In the genomic region with DNA sequence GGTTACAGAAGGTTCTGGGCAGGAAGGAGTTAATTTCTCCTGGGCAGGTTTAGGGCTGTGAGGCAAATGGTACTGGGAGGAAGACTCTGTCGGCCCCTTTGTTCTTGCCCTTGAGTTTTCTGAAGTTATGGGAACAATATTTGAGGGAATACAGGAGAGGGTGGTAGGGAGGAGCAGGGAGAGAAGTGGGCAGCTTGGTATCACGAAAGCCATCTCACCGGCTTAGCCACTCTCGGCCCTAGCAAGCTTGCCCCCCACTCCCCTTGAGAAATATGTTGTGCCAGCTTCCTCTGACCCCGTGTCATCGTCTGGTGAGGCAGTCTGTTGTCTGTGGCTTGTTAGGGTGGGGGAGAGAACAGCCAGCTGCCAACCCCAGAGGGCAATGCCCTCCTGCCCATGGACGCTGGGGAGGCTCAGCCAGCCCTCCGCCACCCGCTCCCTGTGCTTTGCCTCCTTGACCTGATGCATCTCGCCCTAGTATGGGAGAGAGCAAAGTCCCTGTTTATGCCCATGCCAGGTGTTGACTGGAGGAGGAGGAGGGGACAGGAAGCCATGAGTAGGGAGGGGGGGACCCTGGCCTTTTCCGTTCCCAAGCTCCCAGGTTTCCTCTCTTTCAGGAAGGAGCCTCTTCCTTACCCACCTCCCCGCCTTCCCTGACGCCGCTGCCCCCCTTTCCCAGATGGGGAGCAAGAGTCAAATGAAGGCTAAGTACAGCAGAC, we compare ENCODE assay signal across 1 cellular context.
TF ChIP-seq lines count a peak whose summit lies in the region.

No MANE protein-coding gene starts in this region.

TF ChIP-seq in HepG2, 621 proteins besides CTCF, POLR2A, EP300 and RAD21 (continues in another document):
- TF ChIP-seq ZBTB8A (CRISPR knock-in tag; IDR thresholded peaks at IDR 0.05; ENCODE audit: borderline replicate concordance, low read depth), result peak; percentile 67; the same call in 1 of the 2 replicates
- TF ChIP-seq SIX1 (CRISPR knock-in tag; IDR thresholded peaks at IDR 0.05; ENCODE audit: borderline replicate concordance), result no peak
- no peak for TF ChIP-seq ZIK1 (CRISPR knock-in tag; IDR thresholded peaks at IDR 0.05; ENCODE audit: borderline replicate concordance, low read depth)
- 0 out of 2 replicates have a peak, but pooled peaks have one; percentile 30 for TF ChIP-seq ZNF616 (CRISPR knock-in tag; IDR thresholded peaks at IDR 0.05; ENCODE audit: low read depth)
- TF ChIP-seq, protein P1, sequence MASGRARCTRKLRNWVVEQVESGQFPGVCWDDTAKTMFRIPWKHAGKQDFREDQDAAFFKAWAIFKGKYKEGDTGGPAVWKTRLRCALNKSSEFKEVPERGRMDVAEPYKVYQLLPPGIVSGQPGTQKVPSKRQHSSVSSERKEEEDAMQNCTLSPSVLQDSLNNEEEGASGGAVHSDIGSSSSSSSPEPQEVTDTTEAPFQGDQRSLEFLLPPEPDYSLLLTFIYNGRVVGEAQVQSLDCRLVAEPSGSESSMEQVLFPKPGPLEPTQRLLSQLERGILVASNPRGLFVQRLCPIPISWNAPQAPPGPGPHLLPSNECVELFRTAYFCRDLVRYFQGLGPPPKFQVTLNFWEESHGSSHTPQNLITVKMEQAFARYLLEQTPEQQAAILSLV (CRISPR knock-in tag; IDR thresholded peaks at IDR 0.05; ENCODE audit: borderline replicate concordance), result peak; percentile 86
- peak; percentile 91; the same call in 1 of the 2 replicates for TF ChIP-seq ZC3H4 (CRISPR knock-in tag; IDR thresholded peaks at IDR 0.05; ENCODE audit: borderline replicate concordance)
- TF ChIP-seq ZSCAN20 (CRISPR knock-in tag; IDR thresholded peaks at IDR 0.05; ENCODE audit: borderline replicate concordance), result no peak
- no peak for TF ChIP-seq ZBTB7A (CRISPR knock-in tag; IDR thresholded peaks at IDR 0.05)
- no peak for TF ChIP-seq ZNF773 (CRISPR knock-in tag; IDR thresholded peaks at IDR 0.05; ENCODE audit: borderline replicate concordance)
- TF ChIP-seq ZNF382 (CRISPR knock-in tag; IDR thresholded peaks at IDR 0.05; ENCODE audit: borderline replicate concordance), result no peak
- no peak; the same call in 1 of the 2 replicates for TF ChIP-seq MYNN (CRISPR knock-in tag; IDR thresholded peaks at IDR 0.05; ENCODE audit: low read depth)
- no peak for TF ChIP-seq SMAD1 (CRISPR knock-in tag; IDR thresholded peaks at IDR 0.05; ENCODE audit: borderline replicate concordance, low read depth)
- TF ChIP-seq YEATS4 (CRISPR knock-in tag; IDR thresholded peaks at IDR 0.05; ENCODE audit: borderline replicate concordance), result no peak
- TF ChIP-seq, protein P2, sequence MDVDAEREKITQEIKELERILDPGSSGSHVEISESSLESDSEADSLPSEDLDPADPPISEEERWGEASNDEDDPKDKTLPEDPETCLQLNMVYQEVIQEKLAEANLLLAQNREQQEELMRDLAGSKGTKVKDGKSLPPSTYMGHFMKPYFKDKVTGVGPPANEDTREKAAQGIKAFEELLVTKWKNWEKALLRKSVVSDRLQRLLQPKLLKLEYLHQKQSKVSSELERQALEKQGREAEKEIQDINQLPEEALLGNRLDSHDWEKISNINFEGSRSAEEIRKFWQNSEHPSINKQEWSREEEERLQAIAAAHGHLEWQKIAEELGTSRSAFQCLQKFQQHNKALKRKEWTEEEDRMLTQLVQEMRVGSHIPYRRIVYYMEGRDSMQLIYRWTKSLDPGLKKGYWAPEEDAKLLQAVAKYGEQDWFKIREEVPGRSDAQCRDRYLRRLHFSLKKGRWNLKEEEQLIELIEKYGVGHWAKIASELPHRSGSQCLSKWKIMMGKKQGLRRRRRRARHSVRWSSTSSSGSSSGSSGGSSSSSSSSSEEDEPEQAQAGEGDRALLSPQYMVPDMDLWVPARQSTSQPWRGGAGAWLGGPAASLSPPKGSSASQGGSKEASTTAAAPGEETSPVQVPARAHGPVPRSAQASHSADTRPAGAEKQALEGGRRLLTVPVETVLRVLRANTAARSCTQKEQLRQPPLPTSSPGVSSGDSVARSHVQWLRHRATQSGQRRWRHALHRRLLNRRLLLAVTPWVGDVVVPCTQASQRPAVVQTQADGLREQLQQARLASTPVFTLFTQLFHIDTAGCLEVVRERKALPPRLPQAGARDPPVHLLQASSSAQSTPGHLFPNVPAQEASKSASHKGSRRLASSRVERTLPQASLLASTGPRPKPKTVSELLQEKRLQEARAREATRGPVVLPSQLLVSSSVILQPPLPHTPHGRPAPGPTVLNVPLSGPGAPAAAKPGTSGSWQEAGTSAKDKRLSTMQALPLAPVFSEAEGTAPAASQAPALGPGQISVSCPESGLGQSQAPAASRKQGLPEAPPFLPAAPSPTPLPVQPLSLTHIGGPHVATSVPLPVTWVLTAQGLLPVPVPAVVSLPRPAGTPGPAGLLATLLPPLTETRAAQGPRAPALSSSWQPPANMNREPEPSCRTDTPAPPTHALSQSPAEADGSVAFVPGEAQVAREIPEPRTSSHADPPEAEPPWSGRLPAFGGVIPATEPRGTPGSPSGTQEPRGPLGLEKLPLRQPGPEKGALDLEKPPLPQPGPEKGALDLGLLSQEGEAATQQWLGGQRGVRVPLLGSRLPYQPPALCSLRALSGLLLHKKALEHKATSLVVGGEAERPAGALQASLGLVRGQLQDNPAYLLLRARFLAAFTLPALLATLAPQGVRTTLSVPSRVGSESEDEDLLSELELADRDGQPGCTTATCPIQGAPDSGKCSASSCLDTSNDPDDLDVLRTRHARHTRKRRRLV (CRISPR knock-in tag; IDR thresholded peaks at IDR 0.05), result no peak
- no peak for TF ChIP-seq ELF4 (CRISPR knock-in tag; IDR thresholded peaks at IDR 0.05; ENCODE audit: borderline replicate concordance)
- TF ChIP-seq ZNF24 (IDR thresholded peaks at IDR 0.05), result no peak
- TF ChIP-seq ZNF644 (CRISPR knock-in tag; IDR thresholded peaks at IDR 0.05; ENCODE audit: low read depth), result no peak
- TF ChIP-seq, protein P3, sequence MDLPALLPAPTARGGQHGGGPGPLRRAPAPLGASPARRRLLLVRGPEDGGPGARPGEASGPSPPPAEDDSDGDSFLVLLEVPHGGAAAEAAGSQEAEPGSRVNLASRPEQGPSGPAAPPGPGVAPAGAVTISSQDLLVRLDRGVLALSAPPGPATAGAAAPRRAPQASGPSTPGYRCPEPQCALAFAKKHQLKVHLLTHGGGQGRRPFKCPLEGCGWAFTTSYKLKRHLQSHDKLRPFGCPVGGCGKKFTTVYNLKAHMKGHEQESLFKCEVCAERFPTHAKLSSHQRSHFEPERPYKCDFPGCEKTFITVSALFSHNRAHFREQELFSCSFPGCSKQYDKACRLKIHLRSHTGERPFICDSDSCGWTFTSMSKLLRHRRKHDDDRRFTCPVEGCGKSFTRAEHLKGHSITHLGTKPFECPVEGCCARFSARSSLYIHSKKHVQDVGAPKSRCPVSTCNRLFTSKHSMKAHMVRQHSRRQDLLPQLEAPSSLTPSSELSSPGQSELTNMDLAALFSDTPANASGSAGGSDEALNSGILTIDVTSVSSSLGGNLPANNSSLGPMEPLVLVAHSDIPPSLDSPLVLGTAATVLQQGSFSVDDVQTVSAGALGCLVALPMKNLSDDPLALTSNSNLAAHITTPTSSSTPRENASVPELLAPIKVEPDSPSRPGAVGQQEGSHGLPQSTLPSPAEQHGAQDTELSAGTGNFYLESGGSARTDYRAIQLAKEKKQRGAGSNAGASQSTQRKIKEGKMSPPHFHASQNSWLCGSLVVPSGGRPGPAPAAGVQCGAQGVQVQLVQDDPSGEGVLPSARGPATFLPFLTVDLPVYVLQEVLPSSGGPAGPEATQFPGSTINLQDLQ (CRISPR knock-in tag; IDR thresholded peaks at IDR 0.05), result no peak
- TF ChIP-seq HCFC1 (IDR thresholded peaks at IDR 0.05; ENCODE audit: low read depth, low read length), result no peak
- TF ChIP-seq, protein P4, sequence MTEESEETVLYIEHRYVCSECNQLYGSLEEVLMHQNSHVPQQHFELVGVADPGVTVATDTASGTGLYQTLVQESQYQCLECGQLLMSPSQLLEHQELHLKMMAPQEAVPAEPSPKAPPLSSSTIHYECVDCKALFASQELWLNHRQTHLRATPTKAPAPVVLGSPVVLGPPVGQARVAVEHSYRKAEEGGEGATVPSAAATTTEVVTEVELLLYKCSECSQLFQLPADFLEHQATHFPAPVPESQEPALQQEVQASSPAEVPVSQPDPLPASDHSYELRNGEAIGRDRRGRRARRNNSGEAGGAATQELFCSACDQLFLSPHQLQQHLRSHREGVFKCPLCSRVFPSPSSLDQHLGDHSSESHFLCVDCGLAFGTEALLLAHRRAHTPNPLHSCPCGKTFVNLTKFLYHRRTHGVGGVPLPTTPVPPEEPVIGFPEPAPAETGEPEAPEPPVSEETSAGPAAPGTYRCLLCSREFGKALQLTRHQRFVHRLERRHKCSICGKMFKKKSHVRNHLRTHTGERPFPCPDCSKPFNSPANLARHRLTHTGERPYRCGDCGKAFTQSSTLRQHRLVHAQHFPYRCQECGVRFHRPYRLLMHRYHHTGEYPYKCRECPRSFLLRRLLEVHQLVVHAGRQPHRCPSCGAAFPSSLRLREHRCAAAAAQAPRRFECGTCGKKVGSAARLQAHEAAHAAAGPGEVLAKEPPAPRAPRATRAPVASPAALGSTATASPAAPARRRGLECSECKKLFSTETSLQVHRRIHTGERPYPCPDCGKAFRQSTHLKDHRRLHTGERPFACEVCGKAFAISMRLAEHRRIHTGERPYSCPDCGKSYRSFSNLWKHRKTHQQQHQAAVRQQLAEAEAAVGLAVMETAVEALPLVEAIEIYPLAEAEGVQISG (CRISPR knock-in tag; IDR thresholded peaks at IDR 0.05), result peak; percentile 77
- no peak for TF ChIP-seq NCOA1 (CRISPR knock-in tag; IDR thresholded peaks at IDR 0.05)
- no peak for TF ChIP-seq CHD2 (IDR thresholded peaks at IDR 0.05; ENCODE audit: low read depth, low read length)
- 0 out of 2 replicates have a peak, but pooled peaks have one; percentile 17 for TF ChIP-seq ZKSCAN5 (CRISPR knock-in tag; IDR thresholded peaks at IDR 0.05)
- TF ChIP-seq, protein P5, sequence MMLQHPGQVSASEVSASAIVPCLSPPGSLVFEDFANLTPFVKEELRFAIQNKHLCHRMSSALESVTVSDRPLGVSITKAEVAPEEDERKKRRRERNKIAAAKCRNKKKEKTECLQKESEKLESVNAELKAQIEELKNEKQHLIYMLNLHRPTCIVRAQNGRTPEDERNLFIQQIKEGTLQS (CRISPR knock-in tag; IDR thresholded peaks at IDR 0.05), result no peak
- TF ChIP-seq ATAD3A (CRISPR knock-in tag; IDR thresholded peaks at IDR 0.05), result no peak
- no peak for TF ChIP-seq ZFP1 (CRISPR knock-in tag; IDR thresholded peaks at IDR 0.05)
- no peak for TF ChIP-seq SNRNP70 (IDR thresholded peaks at IDR 0.05; ENCODE audit: low read depth, low read length)
- no peak; the same call in 1 of the 2 replicates for TF ChIP-seq MEIS1 (CRISPR knock-in tag; IDR thresholded peaks at IDR 0.05; ENCODE audit: borderline replicate concordance)
- TF ChIP-seq MTA1 (CRISPR knock-in tag; IDR thresholded peaks at IDR 0.05; ENCODE audit: borderline replicate concordance), result peak; percentile 86; the same call in 1 of the 2 replicates
- peak; percentile 70; the same call in 1 of the 2 replicates for TF ChIP-seq ERF (CRISPR knock-in tag; IDR thresholded peaks at IDR 0.05)
- TF ChIP-seq RORA (CRISPR knock-in tag; IDR thresholded peaks at IDR 0.05), result no peak
- peak; percentile 69 for TF ChIP-seq IKZF4 (CRISPR knock-in tag; IDR thresholded peaks at IDR 0.05; ENCODE audit: borderline replicate concordance, low read depth, not compliant biosample characterization)
- no peak for TF ChIP-seq SMC3 (IDR thresholded peaks at IDR 0.05; ENCODE audit: low read length)
- TF ChIP-seq, protein P6, sequence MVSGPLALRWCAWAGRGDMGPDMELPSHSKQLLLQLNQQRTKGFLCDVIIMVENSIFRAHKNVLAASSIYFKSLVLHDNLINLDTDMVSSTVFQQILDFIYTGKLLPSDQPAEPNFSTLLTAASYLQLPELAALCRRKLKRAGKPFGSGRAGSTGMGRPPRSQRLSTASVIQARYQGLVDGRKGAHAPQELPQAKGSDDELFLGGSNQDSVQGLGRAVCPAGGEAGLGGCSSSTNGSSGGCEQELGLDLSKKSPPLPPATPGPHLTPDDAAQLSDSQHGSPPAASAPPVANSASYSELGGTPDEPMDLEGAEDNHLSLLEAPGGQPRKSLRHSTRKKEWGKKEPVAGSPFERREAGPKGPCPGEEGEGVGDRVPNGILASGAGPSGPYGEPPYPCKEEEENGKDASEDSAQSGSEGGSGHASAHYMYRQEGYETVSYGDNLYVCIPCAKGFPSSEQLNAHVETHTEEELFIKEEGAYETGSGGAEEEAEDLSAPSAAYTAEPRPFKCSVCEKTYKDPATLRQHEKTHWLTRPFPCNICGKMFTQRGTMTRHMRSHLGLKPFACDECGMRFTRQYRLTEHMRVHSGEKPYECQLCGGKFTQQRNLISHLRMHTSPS (CRISPR knock-in tag; IDR thresholded peaks at IDR 0.05; ENCODE audit: low read depth), result peak; percentile 99
- no peak; the same call in 1 of the 2 replicates for TF ChIP-seq REL (CRISPR knock-in tag; conservative IDR thresholded peaks at IDR 0.05)
- peak; percentile 81 for TF ChIP-seq CREM (IDR thresholded peaks at IDR 0.05)
- no peak for TF ChIP-seq CREM (CRISPR knock-in tag; IDR thresholded peaks at IDR 0.05)
- TF ChIP-seq DR1 (CRISPR knock-in tag; IDR thresholded peaks at IDR 0.05), result no peak; the same call in 1 of the 2 replicates
- peak; percentile 23; the same call in 1 of the 2 replicates for TF ChIP-seq ZNF431 (CRISPR knock-in tag; IDR thresholded peaks at IDR 0.05; ENCODE audit: borderline replicate concordance, low read depth)
- TF ChIP-seq, protein P7, sequence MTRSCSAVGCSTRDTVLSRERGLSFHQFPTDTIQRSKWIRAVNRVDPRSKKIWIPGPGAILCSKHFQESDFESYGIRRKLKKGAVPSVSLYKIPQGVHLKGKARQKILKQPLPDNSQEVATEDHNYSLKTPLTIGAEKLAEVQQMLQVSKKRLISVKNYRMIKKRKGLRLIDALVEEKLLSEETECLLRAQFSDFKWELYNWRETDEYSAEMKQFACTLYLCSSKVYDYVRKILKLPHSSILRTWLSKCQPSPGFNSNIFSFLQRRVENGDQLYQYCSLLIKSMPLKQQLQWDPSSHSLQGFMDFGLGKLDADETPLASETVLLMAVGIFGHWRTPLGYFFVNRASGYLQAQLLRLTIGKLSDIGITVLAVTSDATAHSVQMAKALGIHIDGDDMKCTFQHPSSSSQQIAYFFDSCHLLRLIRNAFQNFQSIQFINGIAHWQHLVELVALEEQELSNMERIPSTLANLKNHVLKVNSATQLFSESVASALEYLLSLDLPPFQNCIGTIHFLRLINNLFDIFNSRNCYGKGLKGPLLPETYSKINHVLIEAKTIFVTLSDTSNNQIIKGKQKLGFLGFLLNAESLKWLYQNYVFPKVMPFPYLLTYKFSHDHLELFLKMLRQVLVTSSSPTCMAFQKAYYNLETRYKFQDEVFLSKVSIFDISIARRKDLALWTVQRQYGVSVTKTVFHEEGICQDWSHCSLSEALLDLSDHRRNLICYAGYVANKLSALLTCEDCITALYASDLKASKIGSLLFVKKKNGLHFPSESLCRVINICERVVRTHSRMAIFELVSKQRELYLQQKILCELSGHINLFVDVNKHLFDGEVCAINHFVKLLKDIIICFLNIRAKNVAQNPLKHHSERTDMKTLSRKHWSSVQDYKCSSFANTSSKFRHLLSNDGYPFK (CRISPR knock-in tag; IDR thresholded peaks at IDR 0.05; ENCODE audit: borderline replicate concordance), result peak; percentile 74; the same call in 1 of the 2 replicates
- no peak; the same call in 1 of the 2 replicates for TF ChIP-seq ZNF441 (CRISPR knock-in tag; IDR thresholded peaks at IDR 0.05; ENCODE audit: borderline replicate concordance)
- no peak for TF ChIP-seq SRSF4 (IDR thresholded peaks at IDR 0.05; ENCODE audit: low read depth, low read length, poor library complexity, severe bottlenecking)
- no peak for TF ChIP-seq ZNF841 (CRISPR knock-in tag; IDR thresholded peaks at IDR 0.05; ENCODE audit: borderline replicate concordance)
- TF ChIP-seq MXI1 (IDR thresholded peaks at IDR 0.05; ENCODE audit: borderline replicate concordance, low read depth, low read length), result peak; percentile 78; the same call in 1 of the 3 replicates
- TF ChIP-seq KLF16 (CRISPR knock-in tag; IDR thresholded peaks at IDR 0.05), result peak in 1 of 2 experiments; percentile 26; a peak in 1 of 4 replicates
- peak; percentile 59 for TF ChIP-seq ELF1 (CRISPR knock-in tag; IDR thresholded peaks at IDR 0.05)
- no peak for TF ChIP-seq ZNF577 (CRISPR knock-in tag; IDR thresholded peaks at IDR 0.05; ENCODE audit: borderline replicate concordance, low read depth)
